1 cellular context compared by ENCODE assay signal in genomic region chr17:3846739-3847670, GRCh38.
A peak's percentile ranks its signal among the peaks of the same experiment; 100 is the strongest.
TF ChIP-seq lines count a peak whose summit lies in the region.

No MANE protein-coding gene starts in this region.

TF ChIP-seq in HepG2, 621 proteins besides CTCF, POLR2A, EP300 and RAD21:
- TF ChIP-seq ZNF512 (CRISPR knock-in tag; IDR thresholded peaks at IDR 0.05) (peak; percentile 73; the same call in 1 of the 2 replicates), ZBED4 (CRISPR knock-in tag; IDR thresholded peaks at IDR 0.05; ENCODE audit: borderline replicate concordance) (no peak)
